Comparison of ENCODE assay signal across 8 cellular contexts in genomic region chrX:24150051-24150790, GRCh38. TPM values are rescaled to one million over a fixed set of nuclear protein-coding genes. Genes with fewer than 3 reads are reported as not detected.
DNase-seq lines count a peak whose midpoint lies in the region; ATAC-seq and TF ChIP-seq lines count a peak whose summit lies in the region.

No MANE protein-coding gene starts in this region.

- no peak overlapping the region for H2BK20ac ChIP-seq in IMR-90 (ENCODE audit: low read depth, low read length)

- H3K4me3 Mint-ChIP-seq in activated T-helper 1 cell treated with anti-CD3 and anti-CD28 coated beads, Interleukin-12 subunit alpha, Interleukin-12 subunit beta, Interleukin-2, Interleukin-4 antibody, amounts not matched to agents 30 ng/mL and 10 ng/mL and 1 ng/mL, durations not matched to agents 14 hours and 24 hours and 36 hours, result peak overlapping the region; percentile 95
- peak overlapping the region; percentile 69 to 94 (median 90) for H3K4me3 Mint-ChIP-seq in naive thymus-derived CD8-positive, alpha-beta T cell

- H2BK15ac ChIP-seq in IMR-90 (ENCODE audit: low read depth, low read length), result no peak overlapping the region

- H3K27ac ChIP-seq in IMR-90 (ENCODE audit: insufficient read depth, low read length) (peak overlapping the region; percentile 100), PC-3 (ENCODE audit: low read length) (peak overlapping the region; percentile 78)

- peak overlapping the region in 1 of 2 experiments; percentile 48; a peak in 2 of 4 replicates for H4K8ac ChIP-seq in IMR-90 (ENCODE audit: low read depth in 2 of 2, low read length in 2 of 2)

- H3K9me2 ChIP-seq in PC-3 (replicated peaks; ENCODE audit: low read length), result no peaks in the 10 kb centered on the region

- peak overlapping the region; percentile 83 for H3K4ac ChIP-seq in IMR-90 (ENCODE audit: low read depth, low read length)

- DNase-seq in DMS79 (lab: John Stamatoyannopoulos, UW), result peak; percentile 26
- peak; percentile 92 for DNase-seq in IMR-90
- peak; percentile 79 for DNase-seq in PC-3
- DNase-seq in activated T-helper 1 cell treated with anti-CD3 and anti-CD28 coated beads, Interleukin-12 subunit alpha, Interleukin-12 subunit beta, Interleukin-2, Interleukin-4 antibody, amounts not matched to agents 30 ng/mL and 10 ng/mL and 1 ng/mL, durations not matched to agents 14 hours and 24 hours and 36 hours (ENCODE audit: low spot score), result peak; percentile 76
- peak; percentile 91 for DNase-seq in fibroblast of gingiva (ENCODE audit: low read depth)
- DNase-seq in naive thymus-derived CD8-positive, alpha-beta T cell, result peak in 9 of 10 donors; percentile 70 to 94 (median 82)
- DNase-seq in stimulated activated naive CD4-positive, alpha-beta T cell (lab: John Stamatoyannopoulos, UW), result peak; percentile 79 to 94 (median 84)

- POLR2A ChIA-PET in IMR-90 (lab: Charles Lee; ENCODE audit: unreplicated experiment), result no interaction called here
- POLR2A ChIA-PET in PC-3 (lab: Charles Lee; ENCODE audit: unreplicated experiment), result no interaction called here
- POLR2A ChIA-PET in naive thymus-derived CD8-positive, alpha-beta T cell (lab: Charles Lee), result interaction anchor here (1.1 to 2.7 kb wide), 4 partner anchors 96 to 483 kb away, joined by 3 to 24 read pairs (median 4); partner anchors contain the start of genes EIF2S3 and PRDX4

- H3K79me1 ChIP-seq in IMR-90 (ENCODE audit: low read depth in 1 of 2, low read length in 2 of 2), result peaks cover 0 to 23% of the 10 kb centered on the region in 2 experiments; a peak in 1 of 4 replicates

- H3K36me3 Mint-ChIP-seq in activated T-helper 1 cell treated with anti-CD3 and anti-CD28 coated beads, Interleukin-12 subunit alpha, Interleukin-12 subunit beta, Interleukin-2, Interleukin-4 antibody, amounts not matched to agents 30 ng/mL and 10 ng/mL and 1 ng/mL, durations not matched to agents 14 hours and 24 hours and 36 hours (ENCODE audit: low read depth), result peaks cover 21% of the 10 kb centered on the region
- H3K36me3 Mint-ChIP-seq in naive thymus-derived CD8-positive, alpha-beta T cell, result peaks cover 0 to 25% (median 0%) of the 10 kb centered on the region in 3 donors

- peak overlapping the region; percentile 16 for H2AK5ac ChIP-seq in IMR-90 (ENCODE audit: low read depth, low read length)

- TF ChIP-seq CTCF in IMR-90 (conservative IDR thresholded peaks at IDR 0.05; ENCODE audit: low read depth, low read length) (peak; percentile 61), PC-3 (conservative IDR thresholded peaks at IDR 0.05; ENCODE audit: low read depth, low read length) (no peak; the same call in 1 of the 2 replicates)

- H3K4me2 ChIP-seq in IMR-90 (ENCODE audit: low read depth, low read length) (peak overlapping the region; percentile 74), PC-3 (ENCODE audit: low read length) (peak overlapping the region; percentile 93)

- no peaks in the 10 kb centered on the region for H3K27me3 Mint-ChIP-seq in activated T-helper 1 cell treated with anti-CD3 and anti-CD28 coated beads, Interleukin-12 subunit alpha, Interleukin-12 subunit beta, Interleukin-2, Interleukin-4 antibody, amounts not matched to agents 30 ng/mL and 10 ng/mL and 1 ng/mL, durations not matched to agents 14 hours and 24 hours and 36 hours (ENCODE audit: insufficient read depth)
- H3K27me3 Mint-ChIP-seq in naive thymus-derived CD8-positive, alpha-beta T cell, result no peaks in the 10 kb centered on the region

- CTCF ChIA-PET in IMR-90 (lab: Yijun Ruan, JAX) (no interaction called here), PC-3 (lab: Charles Lee) (no interaction called here)

- peak overlapping the region; percentile 86 for H2AK9ac ChIP-seq in IMR-90 (replicated peaks; ENCODE audit: low read depth, low read length, poor library complexity)

- H4K91ac ChIP-seq in IMR-90 (ENCODE audit: insufficient read depth, low read depth, low read length), result peak overlapping the region; percentile 57; the same call in 1 of the 2 replicates

- peaks cover 64% of the 10 kb centered on the region for H3K4me1 Mint-ChIP-seq in activated T-helper 1 cell treated with anti-CD3 and anti-CD28 coated beads, Interleukin-12 subunit alpha, Interleukin-12 subunit beta, Interleukin-2, Interleukin-4 antibody, amounts not matched to agents 30 ng/mL and 10 ng/mL and 1 ng/mL, durations not matched to agents 14 hours and 24 hours and 36 hours (ENCODE audit: low read depth)
- H3K4me1 Mint-ChIP-seq in naive thymus-derived CD8-positive, alpha-beta T cell, result peaks cover 21 to 68% (median 50%) of the 10 kb centered on the region in 4 donors

- H2AFZ ChIP-seq in IMR-90 (replicated peaks; ENCODE audit: low read length, poor library complexity) (peak overlapping the region; percentile 86), PC-3 (ENCODE audit: low read length) (no peak overlapping the region)

- no peaks in the 10 kb centered on the region for H3K9me3 Mint-ChIP-seq in activated T-helper 1 cell treated with anti-CD3 and anti-CD28 coated beads, Interleukin-12 subunit alpha, Interleukin-12 subunit beta, Interleukin-2, Interleukin-4 antibody, amounts not matched to agents 30 ng/mL and 10 ng/mL and 1 ng/mL, durations not matched to agents 14 hours and 24 hours and 36 hours
- H3K9me3 Mint-ChIP-seq in naive thymus-derived CD8-positive, alpha-beta T cell, result no peaks in the 10 kb centered on the region

- TF ChIP-seq RAD21 in IMR-90 (IDR thresholded peaks at IDR 0.05; ENCODE audit: low read length), result peak; percentile 45

- ATAC-seq in GM21528 (IDR thresholded peaks at IDR 0.05; ENCODE audit: low FRiP score, unreplicated experiment) (peak; percentile 69), IMR-90 (ENCODE audit: low read depth) (peak; percentile 79), PC-3 (peak; percentile 50)
- ATAC-seq in naive thymus-derived CD8-positive, alpha-beta T cell, result peak; percentile 81 to 83

- intact Hi-C loops in IMR-90 (cut with micrococcal nuclease), result loop anchor here (1.0 to 5.0 kb wide), 4 partner anchors 42 to 243 kb away; partner anchors contain the start of genes APOO, CXorf58 and EIF2S3
- intact Hi-C loops in PC-3 (cut with micrococcal nuclease), result loop anchor here (2.0 to 10.0 kb wide), 2 partner anchors 67 to 95 kb away; no protein-coding TSS in a partner anchor
- intact Hi-C loops in activated T-helper 1 cell treated with anti-CD3 and anti-CD28 coated beads, Interleukin-12 subunit alpha, Interleukin-12 subunit beta, Interleukin-2, Interleukin-4 antibody, amounts not matched to agents 30 ng/mL and 10 ng/mL and 1 ng/mL, durations not matched to agents 14 hours and 24 hours and 36 hours (cut with micrococcal nuclease), result loop anchor here (1.0 to 10.0 kb wide), 9 partner anchors 19 to 483 kb away; partner anchors contain the start of genes CXorf58, EIF2S3, PRDX4 and SAT1

- H3K36me3 ChIP-seq in IMR-90 (ENCODE audit: control insufficient read depth, insufficient read depth, low read length), result peaks cover 2% of the 10 kb centered on the region
- peaks cover 5% of the 10 kb centered on the region; the same call in 1 of the 2 replicates for H3K36me3 ChIP-seq in PC-3 (ENCODE audit: low read depth, low read length)

- H4K20me1 ChIP-seq in IMR-90 (ENCODE audit: insufficient read depth, low read length), result peaks cover 46% of the 10 kb centered on the region
- H4K20me1 ChIP-seq in PC-3 (ENCODE audit: low read length), result peaks cover 43% of the 10 kb centered on the region

- H3K4me1 ChIP-seq in IMR-90 (ENCODE audit: control insufficient read depth, insufficient read depth, low read length) (peaks cover 8% of the 10 kb centered on the region), PC-3 (ENCODE audit: insufficient read depth, low read length) (peaks cover 60% of the 10 kb centered on the region)

- H2BK5ac ChIP-seq in IMR-90 (ENCODE audit: low read depth, low read length, poor library complexity, severe bottlenecking), result peak overlapping the region; percentile 99

- H3K23ac ChIP-seq in IMR-90 (ENCODE audit: low read depth, low read length), result peak overlapping the region; percentile 92; the same call in 1 of the 2 replicates

- H3K9ac ChIP-seq in IMR-90 (ENCODE audit: low read depth, low read length) (peak overlapping the region; percentile 97), PC-3 (ENCODE audit: low read length) (peak overlapping the region; percentile 95)

- H3K9me1 ChIP-seq in IMR-90 (ENCODE audit: insufficient read depth, low read length), result peaks cover 7% of the 10 kb centered on the region

- dilution Hi-C loops in IMR-90 (cut with HindIII; ENCODE audit: low sequenced_read_pairs, unreplicated experiment), result no loop called here

- H3K4me3 ChIP-seq in IMR-90 (ENCODE audit: insufficient read depth, low read depth, low read length) (peak overlapping the region; percentile 98), PC-3 (ENCODE audit: low read length) (peak overlapping the region; percentile 95)

- peak overlapping the region; percentile 87 for H3K14ac ChIP-seq in IMR-90 (replicated peaks; ENCODE audit: low read depth, low read length)

- H3K27me3 ChIP-seq in IMR-90 (ENCODE audit: control insufficient read depth, insufficient read depth, low read length) (no peaks in the 10 kb centered on the region), PC-3 (ENCODE audit: low read length) (no peaks in the 10 kb centered on the region)

- peak overlapping the region; percentile 90 for H3K56ac ChIP-seq in IMR-90 (ENCODE audit: extremely low read depth, insufficient read depth, low read length)

- peak; percentile 59 for TF ChIP-seq POLR2A in IMR-90 (IDR thresholded peaks at IDR 0.05; ENCODE audit: low read depth, low read length)

- peak overlapping the region; percentile 61 for H3K18ac ChIP-seq in IMR-90 (ENCODE audit: low read depth, low read length)

- H3K27ac Mint-ChIP-seq in activated T-helper 1 cell treated with anti-CD3 and anti-CD28 coated beads, Interleukin-12 subunit alpha, Interleukin-12 subunit beta, Interleukin-2, Interleukin-4 antibody, amounts not matched to agents 30 ng/mL and 10 ng/mL and 1 ng/mL, durations not matched to agents 14 hours and 24 hours and 36 hours, result peak overlapping the region; percentile 92
- peak overlapping the region; percentile 86 to 95 (median 93) for H3K27ac Mint-ChIP-seq in naive thymus-derived CD8-positive, alpha-beta T cell

- peaks cover 57% of the 10 kb centered on the region for H3K79me2 ChIP-seq in PC-3 (ENCODE audit: low read length)

- 1% methylated on average over 23 of the region's 79 CpGs; no CpG with 5 or more reads in 1 of the 2 experiments for WGBS in IMR-90 (ENCODE audit: extremely low coverage in 2 of 2, insufficient read length in 1 of 2), 2 experiments

- H4K5ac ChIP-seq in IMR-90 (ENCODE audit: low read depth, low read length), result peak overlapping the region; percentile 47; the same call in 1 of the 2 replicates

- no peak overlapping the region for H2BK120ac ChIP-seq in IMR-90 (ENCODE audit: low read depth, low read length)

- no TSS peak for BruUV-seq in IMR-90 (replicated peaks; lab: Mats Ljungman, UMichigan)
- no TSS peak for BruUV-seq in PC-3 (replicated peaks; lab: Mats Ljungman, UMichigan)

- H3K9me3 ChIP-seq in IMR-90 (ENCODE audit: control insufficient read depth, insufficient read depth, low read length) (no peaks in the 10 kb centered on the region), PC-3 (ENCODE audit: low read length) (no peaks in the 10 kb centered on the region)

- in situ Hi-C loops in IMR-90 (cut with MboI; ENCODE audit: low sequenced_read_pairs), result loop anchor here (25.0 kb wide), 1 partner anchor 463 kb away; no protein-coding TSS in a partner anchor

- H3F3A ChIP-seq in PC-3 (ENCODE audit: low read length, unreplicated experiment), result peaks cover 3% of the 10 kb centered on the region

RNA-seq across cellular contexts. Expression of gene ZFX, which starts 0.7 kb away (rescaled TPM):
- total RNA-seq in IMR-90 (2012; rRNA removed), result 99.3 and 141 TPM in 2 replicates
- polyA plus RNA-seq in IMR-90 (2012; rRNA removed), result 12.0 and 16.0 TPM in 2 replicates
- polyA plus RNA-seq in IMR-90 (2012; cell fraction: cytosol; rRNA removed), result 3.6 and 5.2 TPM in 2 replicates
- polyA plus RNA-seq in IMR-90 (2012; cell fraction: nucleus; rRNA removed; ENCODE audit: low replicate concordance), result 4.1 and 28.6 TPM in 2 replicates
- total RNA-seq in PC-3 (2014; rRNA removed), result 21.0 and 25.9 TPM in 2 replicates
- 43.3 and 43.6 TPM in 2 replicates for total RNA-seq in activated T-helper 1 cell treated with anti-CD3 and anti-CD28 coated beads, Interleukin-12 subunit alpha, Interleukin-12 subunit beta, Interleukin-2, Interleukin-4 antibody, amounts not matched to agents 30 ng/mL and 10 ng/mL and 1 ng/mL, durations not matched to agents 14 hours and 24 hours and 36 hours
- 10 to 100 TPM; 71.1 to 75.1 TPM for total RNA-seq in naive thymus-derived CD8-positive, alpha-beta T cell
- polyA plus RNA-seq in naive thymus-derived CD8-positive, alpha-beta T cell, result 10 to 100 TPM; 30.3 to 32.4 (median 30.4) TPM

Comparison
In these comparisons a context has a peak if more than half of its experiments do, and no peak if none do; other contexts are left out.
1. Peak in every context shown above with its lines: DNase-seq, ATAC-seq, H3K4me3 ChIP-seq and H3K27ac ChIP-seq.
2. DNase-seq: peak in every context shown above with its lines; median percentile 92 in IMR-90; 91 in fibroblast of gingiva; 84 in stimulated activated naive CD4-positive, alpha-beta T cell; 82 in naive thymus-derived CD8-positive, alpha-beta T cell; 79 in PC-3; 76 in activated T-helper 1 cell treated with anti-CD3 and anti-CD28 coated beads, Interleukin-12 subunit alpha, Interleukin-12 subunit beta, Interleukin-2, Interleukin-4 antibody, amounts not matched to agents 30 ng/mL and 10 ng/mL and 1 ng/mL, durations not matched to agents 14 hours and 24 hours and 36 hours; 26 in DMS79.